8 cellular contexts compared by ENCODE assay signal in genomic region chr17:76397687-76398522, GRCh38. TPM values are rescaled to one million over a fixed set of nuclear protein-coding genes. Genes with fewer than 3 reads are reported as not detected.
DNase-seq lines count a peak whose midpoint lies in the region; ATAC-seq, FAIRE-seq and TF ChIP-seq lines count a peak whose summit lies in the region.

No MANE protein-coding gene starts in this region.

- H3K4me1 Mint-ChIP-seq in Caco-2 (ENCODE audit: low read depth, unreplicated experiment) = no peaks in the 10 kb centered on the region
- peaks cover 0 to 4% (median 0%) of the 10 kb centered on the region in 4 donors for H3K4me1 Mint-ChIP-seq in naive thymus-derived CD8-positive, alpha-beta T cell

- H3K27me3 ChIP-seq in Caco-2 (replicated peaks; ENCODE audit: control insufficient read depth, insufficient read depth, low read length) (no peaks in the 10 kb centered on the region), OCI-LY3 (ENCODE audit: low read depth, low read length) (no peaks in the 10 kb centered on the region)

- H2AFZ ChIP-seq in OCI-LY3 (ENCODE audit: low read depth, low read length) = no peak overlapping the region

- H3K4me1 ChIP-seq in Caco-2 (no peaks in the 10 kb centered on the region), OCI-LY3 (ENCODE audit: low read length) (no peaks in the 10 kb centered on the region)

- intact Hi-C loops in Caco-2 (cut with micrococcal nuclease; ENCODE audit: unreplicated experiment) = loop anchor here (1.0 kb wide), 1 partner anchor 95 kb away; no protein-coding TSS in a partner anchor

- H3K9me3 ChIP-seq in Caco-2 (no peaks in the 10 kb centered on the region), OCI-LY3 (ENCODE audit: insufficient read depth, low read length) (no peaks in the 10 kb centered on the region)

- TF ChIP-seq CTCF in Caco-2 (IDR thresholded peaks at IDR 0.05; ENCODE audit: insufficient read depth in 1 of 2, low read depth in 1 of 2, low read length in 1 of 2, severe bottlenecking in 1 of 2, unreplicated experiment in 1 of 2) (peak; percentile 96 to 98), OCI-LY3 (IDR thresholded peaks at IDR 0.05; ENCODE audit: low read depth, low read length) (peak; percentile 89), epithelial cell of proximal tubule (conservative IDR thresholded peaks at IDR 0.05; ENCODE audit: low read depth, low read length) (peak; percentile 91)

- peak; percentile 98 for FAIRE-seq in HTR-8/SVneo (lab: Jason Lieb, UNC)

- H3K36me3 ChIP-seq in Caco-2 (ENCODE audit: control insufficient read depth, insufficient read depth, low read length) = peaks cover 7% of the 10 kb centered on the region
- peaks cover 51% of the 10 kb centered on the region for H3K36me3 ChIP-seq in OCI-LY3 (replicated peaks; ENCODE audit: low read depth, low read length)

- peak; percentile 80 to 90 for ATAC-seq in naive thymus-derived CD8-positive, alpha-beta T cell
- ATAC-seq in HG03280 (IDR thresholded peaks at IDR 0.05; ENCODE audit: unreplicated experiment) = no peak

- H3K4me3 ChIP-seq in Caco-2 (ENCODE audit: low read depth, low read length) (no peak overlapping the region), OCI-LY3 (ENCODE audit: low read length) (no peak overlapping the region), epithelial cell of proximal tubule (ENCODE audit: low read depth, low read length) (no peak overlapping the region)

- no peak overlapping the region for H3K27ac Mint-ChIP-seq in Caco-2 (ENCODE audit: unreplicated experiment)
- no peak overlapping the region for H3K27ac Mint-ChIP-seq in naive thymus-derived CD8-positive, alpha-beta T cell

- H3K27me3 Mint-ChIP-seq in Caco-2 (ENCODE audit: insufficient read depth, unreplicated experiment) = no peaks in the 10 kb centered on the region
- no peaks in the 10 kb centered on the region for H3K27me3 Mint-ChIP-seq in naive thymus-derived CD8-positive, alpha-beta T cell

- no peak overlapping the region for H3K27ac ChIP-seq in OCI-LY3 (ENCODE audit: low read length)

- H3K79me2 ChIP-seq in OCI-LY3 (ENCODE audit: low read length) = no peaks in the 10 kb centered on the region

- no TSS peak for BruUV-seq in Caco-2 (replicated peaks; lab: Mats Ljungman, UMichigan)

- H3K9me3 Mint-ChIP-seq in Caco-2 (ENCODE audit: unreplicated experiment) = no peaks in the 10 kb centered on the region
- no peaks in the 10 kb centered on the region for H3K9me3 Mint-ChIP-seq in naive thymus-derived CD8-positive, alpha-beta T cell

- H4K20me1 ChIP-seq in OCI-LY3 (ENCODE audit: insufficient read depth, low read length) = no peaks in the 10 kb centered on the region

- peaks cover 63% of the 10 kb centered on the region for H3K36me3 Mint-ChIP-seq in Caco-2 (ENCODE audit: insufficient read depth, unreplicated experiment)
- peaks cover 3 to 76% (median 10%) of the 10 kb centered on the region in 3 donors for H3K36me3 Mint-ChIP-seq in naive thymus-derived CD8-positive, alpha-beta T cell

- no peak overlapping the region for H3K4me2 ChIP-seq in OCI-LY3 (ENCODE audit: low read length)

- CTCF ChIA-PET in Caco-2 (lab: Charles Lee) = interaction anchor here (0.6 to 3.2 kb wide), 24 partner anchors 8 to 118 kb away, joined by 3 to 49 read pairs (median 4); partner anchors contain the start of genes PRPSAP1 and SPHK1

- peak; percentile 88 to 91 for DNase-seq in Caco-2
- DNase-seq in HTR-8/SVneo (ENCODE audit: insufficient read length, low spot score) = peak; percentile 91
- peak; percentile 90 for DNase-seq in activated CD8-positive, alpha-beta memory T cell treated with anti-CD3 and anti-CD28 coated beads, Interleukin-2, amount 50 U/mL, for 4 hours
- DNase-seq in epithelial cell of proximal tubule (ENCODE audit: low read depth) = no peak
- peak; percentile 65 to 92 (median 80) for DNase-seq in naive thymus-derived CD8-positive, alpha-beta T cell
- peak; percentile 52 to 75 for DNase-seq in stimulated activated CD8-positive, alpha-beta memory T cell treated with anti-CD3 and anti-CD28 coated beads, Interleukin-7, amount 100 ng/mL, for 48 hours (ENCODE audit: extremely low read depth in 1 of 2, low read depth in 1 of 2)

- H3K4me3 Mint-ChIP-seq in Caco-2 (ENCODE audit: unreplicated experiment) = no peak overlapping the region
- H3K4me3 Mint-ChIP-seq in naive thymus-derived CD8-positive, alpha-beta T cell = no peak overlapping the region

- H3K9ac ChIP-seq in OCI-LY3 (ENCODE audit: low read length) = no peak overlapping the region

- POLR2A ChIA-PET in Caco-2 (lab: Charles Lee) = interaction anchor here (0.5 to 0.7 kb wide), 2 partner anchors 8 to 12 kb away, joined by 3 read pairs; no protein-coding TSS in a partner anchor
- POLR2A ChIA-PET in naive thymus-derived CD8-positive, alpha-beta T cell (lab: Charles Lee) = interaction anchor here (0.6 to 4.6 kb wide), 6 partner anchors 13 to 277 kb away, joined by 3 to 25 read pairs (median 4); partner anchors contain the start of genes PRPSAP1 and SPHK1

RNA-seq across cellular contexts. Expression of gene SPHK1, which starts 13.5 kb away (rescaled TPM):
- 6.7 and 7.7 TPM in 2 replicates for total RNA-seq in Caco-2 (2022)
- 54.5 and 81.2 TPM in 2 replicates for total RNA-seq in epithelial cell of proximal tubule
- under 1 TPM; 0.85 to 0.91 TPM for total RNA-seq in naive thymus-derived CD8-positive, alpha-beta T cell
- polyA plus RNA-seq in naive thymus-derived CD8-positive, alpha-beta T cell = under 1 TPM in 2 of 3 donors, not detected in 1; 0.31 to 0.37 TPM

RNA-seq across cellular contexts. Expression of gene PRPSAP1, which starts 44.2 kb away (rescaled TPM):
- total RNA-seq in Caco-2 (2022) (81.3 and 87.6 TPM in 2 replicates), epithelial cell of proximal tubule (57.5 and 63.4 TPM in 2 replicates)
- total RNA-seq in naive thymus-derived CD8-positive, alpha-beta T cell = 10 to 100 TPM; 42.5 to 44.7 TPM
- 10 to 100 TPM; 37.9 to 62.9 (median 54.7) TPM for polyA plus RNA-seq in naive thymus-derived CD8-positive, alpha-beta T cell

RNA-seq across cellular contexts. Expression of gene UBE2O, which starts 55.0 kb away (rescaled TPM):
- total RNA-seq in Caco-2 (2022) (37.6 and 39.2 TPM in 2 replicates), epithelial cell of proximal tubule (15.6 and 23.6 TPM in 2 replicates)
- 10 to 100 TPM; 49.7 to 50.4 TPM for total RNA-seq in naive thymus-derived CD8-positive, alpha-beta T cell
- 10 to 100 TPM in 2 of 3 donors, 1 to 10 TPM in 1; 8.8 to 14.4 (median 10.6) TPM for polyA plus RNA-seq in naive thymus-derived CD8-positive, alpha-beta T cell
